ENCODE assay signal across 9 cellular contexts in the genomic region with DNA sequence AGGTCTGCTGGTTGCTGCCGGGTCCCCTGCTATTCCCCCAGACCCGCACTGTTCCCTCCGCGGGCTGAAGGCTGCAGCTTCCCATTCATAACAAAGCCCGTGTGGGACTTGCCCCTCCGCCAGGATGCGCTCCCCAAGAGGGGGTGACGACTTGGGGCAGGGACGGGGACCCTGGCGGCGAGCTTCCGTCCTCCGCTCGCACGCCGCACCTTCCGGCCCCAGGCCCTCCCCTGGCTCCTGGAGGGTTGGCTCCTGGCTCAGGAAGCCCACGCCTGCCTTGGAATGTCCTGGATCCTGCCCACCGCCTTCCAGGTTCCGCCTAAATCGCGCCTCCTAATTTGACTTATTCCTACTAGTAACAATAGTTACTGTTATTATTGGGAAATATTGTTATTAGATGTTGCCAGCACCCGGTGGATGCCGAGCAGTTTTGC. TPM values are rescaled to one million over a fixed set of nuclear protein-coding genes. Genes with fewer than 3 reads are reported as not detected.
A peak's percentile ranks its signal among the peaks of the same experiment; 100 is the strongest.
DNase-seq lines count a peak whose midpoint lies in the region; ATAC-seq, FAIRE-seq and TF ChIP-seq lines count a peak whose summit lies in the region.
"Had no signal": no experiment of that assay in that cellular context is flagged by ENCODE, and none has a peak within 500 bp of the region (broad histone marks: within the 10 kb centered on the region; RNA-seq: fewer than 3 reads in every experiment).

No MANE protein-coding gene starts in this region.

- H3K9me1 ChIP-seq in K562 (ENCODE audit: control insufficient read depth, insufficient read depth, low read length), result no peaks in the 10 kb centered on the region

- no peak for TF ChIP-seq RAD21 in K562 (CRISPR knock-in tag; conservative IDR thresholded peaks at IDR 0.05 in 1 of 2, IDR thresholded peaks at IDR 0.05 in 1 of 2)

- CTCF ChIA-PET in K562 (lab: Yijun Ruan, JAX; ENCODE audit: low intra/inter-chr PET ratio), result no interaction called here

- H3K4me1 ChIP-seq in K562 (replicated peaks in 1 of 2; ENCODE audit: control insufficient read depth in 2 of 2, insufficient read depth in 2 of 2, low read length in 2 of 2), result peaks cover 17 to 29% of the 10 kb centered on the region in 2 experiments; a peak in 4 of 5 replicates

- H2AFZ ChIP-seq in K562 (ENCODE audit: low read depth, low read length), result peak overlapping the region; percentile 90; the same call in 1 of the 2 replicates

- H3K9ac ChIP-seq in SK-N-MC (ENCODE audit: insufficient read length), result peak overlapping the region; percentile 75
- H3K9ac ChIP-seq in K562 (ENCODE audit: insufficient read depth in 1 of 2, low read depth in 2 of 2, low read length in 2 of 2), result peak overlapping the region; percentile 33 to 92; a peak in 3 of 4 replicates

- H4K20me1 ChIP-seq in K562 (replicated peaks; ENCODE audit: control insufficient read depth, insufficient read depth, low read length), result no peaks in the 10 kb centered on the region

- H3K27me3 ChIP-seq in K562 (ENCODE audit: control insufficient read depth in 2 of 2, insufficient read depth in 2 of 2, low read length in 2 of 2), result no peaks in the 10 kb centered on the region

- no peak for TF ChIP-seq CTCF in K562 (IDR thresholded peaks at IDR 0.05 in 2 of 3, conservative IDR thresholded peaks at IDR 0.05 in 1 of 3; ENCODE audit: insufficient read depth in 2 of 3, low read depth in 1 of 3, low read length in 3 of 3)

- DNase-seq in DMS114 treated with DMSO at 0.1 percent for 48 hours (lab: John Stamatoyannopoulos, UW; ENCODE audit: unreplicated experiment) (peak; percentile 21), SK-N-MC (ENCODE audit: low read depth, low spot score) (no peak), K562 (ENCODE audit: extremely low read depth in 1 of 4, low spot score in 3 of 4) (no peak), iPS-NIHi7 (ENCODE audit: extremely low spot score) (peak; percentile 71), COLO829 (ENCODE audit: low spot score) (no peak)
- peak in 3 of 4 experiments; percentile 34 to 46 (median 38) for DNase-seq in stimulated activated CD4-positive, alpha-beta T cell treated with anti-CD3 and anti-CD28 coated beads, Interleukin-1b, Interleukin-23, amount 100 ng/mL, for 24 hours (ENCODE audit: low read depth in 4 of 4, low spot score in 1 of 4)

- FAIRE-seq in K562 (lab: Jason Lieb, UNC), result no peak

- H3K27ac ChIP-seq in SK-N-MC, result peak overlapping the region; percentile 80
- no peak overlapping the region; the same call in 2 of the 3 replicates for H3K27ac ChIP-seq in K562 (ENCODE audit: extremely low read depth, low read depth, low read length)

- intact Hi-C loops in K562 (cut with micrococcal nuclease), result no loop called here

- WGBS in K562 (ENCODE audit: insufficient coverage, low coverage, missing lambda C conversion rate), result 70% methylated on average over 20 of the region's 24 CpGs

- peak overlapping the region; percentile 99 for H3K4me3 ChIP-seq in SK-N-MC
- H3K4me3 ChIP-seq in K562, result peak overlapping the region; percentile 98

- no peak for TF ChIP-seq EP300 in K562 (IDR thresholded peaks at IDR 0.05; ENCODE audit: low read length)

- H3K36me3 ChIP-seq in SK-N-MC (ENCODE audit: insufficient read depth, low read length), result no peaks in the 10 kb centered on the region
- H3K36me3 ChIP-seq in K562 (ENCODE audit: control insufficient read depth, insufficient read depth, low read length), result peaks cover 4% of the 10 kb centered on the region; the same call in 1 of the 3 replicates

- BruUV-seq in K562 (replicated peaks; lab: Mats Ljungman, UMichigan), result no TSS peak

- TF ChIP-seq POLR2A in K562 (conservative IDR thresholded peaks at IDR 0.05), result no peak

- in situ Hi-C loops in K562 (cut with MboI), result loop anchor here (5.0 kb wide), 1 partner anchor 73 kb away; no protein-coding TSS in a partner anchor

- ATAC-seq in HG02852 (IDR thresholded peaks at IDR 0.05; ENCODE audit: unreplicated experiment) (peak; percentile 17), K562 (no peak), HG03460 (IDR thresholded peaks at IDR 0.05; ENCODE audit: unreplicated experiment) (no peak)

- peaks cover 35% of the 10 kb centered on the region for H3K79me2 ChIP-seq in K562 (ENCODE audit: control insufficient read depth, insufficient read depth, low read length)

- POLR2A ChIA-PET in K562 (lab: Yijun Ruan, JAX), result interaction anchor here (0.6 to 1.5 kb wide), 3 partner anchors 32 to 198 kb away, joined by 3 read pairs; no protein-coding TSS in a partner anchor

- peak overlapping the region; percentile 85 for H3K4me2 ChIP-seq in K562 (ENCODE audit: insufficient read depth, low read length)

- H3K9me3 ChIP-seq in SK-N-MC (ENCODE audit: low read depth, low read length) (no peaks in the 10 kb centered on the region), K562 (replicated peaks; ENCODE audit: control insufficient read depth, insufficient read depth, low read depth, low read length) (no peaks in the 10 kb centered on the region)

TF ChIP-seq in K562, 482 proteins besides CTCF, POLR2A, EP300 and RAD21 (continues in another document):
- TF ChIP-seq, protein P1, sequence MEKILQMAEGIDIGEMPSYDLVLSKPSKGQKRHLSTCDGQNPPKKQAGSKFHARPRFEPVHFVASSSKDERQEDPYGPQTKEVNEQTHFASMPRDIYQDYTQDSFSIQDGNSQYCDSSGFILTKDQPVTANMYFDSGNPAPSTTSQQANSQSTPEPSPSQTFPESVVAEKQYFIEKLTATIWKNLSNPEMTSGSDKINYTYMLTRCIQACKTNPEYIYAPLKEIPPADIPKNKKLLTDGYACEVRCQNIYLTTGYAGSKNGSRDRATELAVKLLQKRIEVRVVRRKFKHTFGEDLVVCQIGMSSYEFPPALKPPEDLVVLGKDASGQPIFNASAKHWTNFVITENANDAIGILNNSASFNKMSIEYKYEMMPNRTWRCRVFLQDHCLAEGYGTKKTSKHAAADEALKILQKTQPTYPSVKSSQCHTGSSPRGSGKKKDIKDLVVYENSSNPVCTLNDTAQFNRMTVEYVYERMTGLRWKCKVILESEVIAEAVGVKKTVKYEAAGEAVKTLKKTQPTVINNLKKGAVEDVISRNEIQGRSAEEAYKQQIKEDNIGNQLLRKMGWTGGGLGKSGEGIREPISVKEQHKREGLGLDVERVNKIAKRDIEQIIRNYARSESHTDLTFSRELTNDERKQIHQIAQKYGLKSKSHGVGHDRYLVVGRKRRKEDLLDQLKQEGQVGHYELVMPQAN (IDR thresholded peaks at IDR 0.05; ENCODE audit: borderline replicate concordance), result no peak

RNA-seq across cellular contexts. Expression of a gene that starts 1.1 kb away (rescaled TPM):
- total RNA-seq in K562 (2011; cell fraction: chromatin; rRNA removed; ENCODE audit: low replicate concordance), result 12.1 and 23.1 TPM in 2 replicates
- 12.4 and 13.3 TPM in 2 replicates for total RNA-seq in K562 (2011; cell fraction: nucleolus; rRNA removed)
- 11.0 and 16.1 TPM in 2 replicates for total RNA-seq in K562 (2011; cell fraction: nucleoplasm; rRNA removed)
- total RNA-seq in K562 (2014; rRNA removed) (27.7 and 28.8 TPM in 2 replicates), K562 (2014; rRNA removed; fragmentation: Illumina TruSeq; extraction: Trizol) (5.6 and 7.7 TPM in 2 replicates), K562 (2015; rRNA removed; fragmentation: Illumina TruSeq; extraction: Trizol) (16.2 and 16.9 TPM in 2 replicates), K562 (2021) (31.2 and 32.8 TPM in 2 replicates)
- polyA plus RNA-seq in K562 (2011; rRNA removed) (8.5 and 15.3 TPM in 2 replicates), K562 (2014; fragmentation: Illumina TruSeq; extraction: Trizol) (10.6 and 13.6 TPM in 2 replicates), K562 (2014; fragmentation: Nextera tagmentation; extraction: Ambion mirVana) (under 1 TPM; 0.10 to 0.11 TPM), K562 (2014; rRNA removed) (19.8 and 22.6 TPM in 2 replicates)
- polyA plus RNA-seq in K562 (2011; cell fraction: cytosol; rRNA removed), result 8.1 and 15.3 TPM in 2 replicates
- polyA plus RNA-seq in K562 (2011; cell fraction: nucleus; rRNA removed), result 12.2 and 17.2 TPM in 2 replicates
- polyA plus RNA-seq in K562 (2012), result 15.9 and 19.7 TPM in 2 replicates
- polyA minus RNA-seq in K562 (2011; rRNA and poly(A)+ RNA removed), result 14.2 and 15.3 TPM in 2 replicates
- polyA minus RNA-seq in K562 (2011; cell fraction: cytosol; rRNA and poly(A)+ RNA removed), result 15.2 and 18.3 TPM in 2 replicates
- 5.0 and 8.7 TPM in 2 replicates for polyA minus RNA-seq in K562 (2011; cell fraction: nucleus; rRNA and poly(A)+ RNA removed)

RNA-seq across cellular contexts. Expression of a gene that starts 32.0 kb away (rescaled TPM):
- total RNA-seq in K562 (2011; cell fraction: chromatin; rRNA removed; ENCODE audit: low replicate concordance), result not detected in 2 replicates
- total RNA-seq in K562 (2011; cell fraction: nucleolus; rRNA removed), result not detected in 2 replicates
- not detected in 2 replicates for total RNA-seq in K562 (2011; cell fraction: nucleoplasm; rRNA removed)
- total RNA-seq in K562 (2014; rRNA removed) (not detected in 2 replicates), K562 (2014; rRNA removed; fragmentation: Illumina TruSeq; extraction: Trizol) (not detected in 2 replicates), K562 (2015; rRNA removed; fragmentation: Illumina TruSeq; extraction: Trizol) (not detected in 2 replicates), K562 (2021) (not detected in 2 replicates)
- polyA plus RNA-seq in K562 (2011; rRNA removed) (0.01 TPM in 1 of 2 replicates, not detected in the other), K562 (2014; fragmentation: Illumina TruSeq; extraction: Trizol) (not detected in 2 replicates), K562 (2014; fragmentation: Nextera tagmentation; extraction: Ambion mirVana) (not detected), K562 (2014; rRNA removed) (not detected in 2 replicates)
- polyA plus RNA-seq in K562 (2011; cell fraction: cytosol; rRNA removed), result 0.01 and 0.03 TPM in 2 replicates
- polyA plus RNA-seq in K562 (2011; cell fraction: nucleus; rRNA removed), result not detected in 2 replicates
- polyA plus RNA-seq in K562 (2012), result not detected in 2 replicates
- not detected in 2 replicates for polyA minus RNA-seq in K562 (2011; rRNA and poly(A)+ RNA removed)
- polyA minus RNA-seq in K562 (2011; cell fraction: cytosol; rRNA and poly(A)+ RNA removed), result not detected in 2 replicates
- not detected in 2 replicates for polyA minus RNA-seq in K562 (2011; cell fraction: nucleus; rRNA and poly(A)+ RNA removed)
- total RNA-seq: activated naive CD4-positive, alpha-beta T cell treated with anti-CD3 and anti-CD28 coated beads, Interleukin-2, amount 50 U/mL, for 72 hours had no signal

RNA-seq across cellular contexts. Expression of a gene that starts 42.0 kb away (rescaled TPM):
- total RNA-seq in K562 (2011; cell fraction: chromatin; rRNA removed; ENCODE audit: low replicate concordance), result 2.1 and 6.1 TPM in 2 replicates
- total RNA-seq in K562 (2011; cell fraction: nucleolus; rRNA removed), result 3.8 and 4.2 TPM in 2 replicates
- total RNA-seq in K562 (2011; cell fraction: nucleoplasm; rRNA removed), result 2.9 and 3.6 TPM in 2 replicates
- 0.91 and 1.4 TPM in 2 replicates for total RNA-seq in K562 (2014; rRNA removed)
- total RNA-seq in K562 (2014; rRNA removed; fragmentation: Illumina TruSeq; extraction: Trizol), result 0.10 and 0.11 TPM in 2 replicates
- 0.33 and 0.68 TPM in 2 replicates for total RNA-seq in K562 (2015; rRNA removed; fragmentation: Illumina TruSeq; extraction: Trizol)
- 7.6 and 9.0 TPM in 2 replicates for total RNA-seq in K562 (2021)
- 0.57 and 1.0 TPM in 2 replicates for polyA plus RNA-seq in K562 (2011; rRNA removed)
- 1.0 and 2.2 TPM in 2 replicates for polyA plus RNA-seq in K562 (2011; cell fraction: cytosol; rRNA removed)
- polyA plus RNA-seq in K562 (2011; cell fraction: nucleus; rRNA removed), result 2.8 and 4.9 TPM in 2 replicates
- 6.8 and 7.9 TPM in 2 replicates for polyA plus RNA-seq in K562 (2012)
- 2.2 and 5.8 TPM in 2 replicates for polyA plus RNA-seq in K562 (2014; fragmentation: Illumina TruSeq; extraction: Trizol)
- under 1 TPM; 0.10 to 0.25 TPM for polyA plus RNA-seq in K562 (2014; fragmentation: Nextera tagmentation; extraction: Ambion mirVana)
- 2.3 and 2.9 TPM in 2 replicates for polyA plus RNA-seq in K562 (2014; rRNA removed)
- polyA minus RNA-seq in K562 (2011; rRNA and poly(A)+ RNA removed), result 0.27 and 0.32 TPM in 2 replicates
- 3.3 and 4.6 TPM in 2 replicates for polyA minus RNA-seq in K562 (2011; cell fraction: cytosol; rRNA and poly(A)+ RNA removed)
- 1.00 and 1.1 TPM in 2 replicates for polyA minus RNA-seq in K562 (2011; cell fraction: nucleus; rRNA and poly(A)+ RNA removed)

Comparison
In these comparisons a context has a peak if more than half of its experiments do, and no peak if none do; other contexts are left out.
1. DNase-seq: peak in DMS114 treated with DMSO at 0.1 percent for 48 hours (single experiment), iPS-NIHi7 (single experiment) and stimulated activated CD4-positive, alpha-beta T cell treated with anti-CD3 and anti-CD28 coated beads, Interleukin-1b, Interleukin-23, amount 100 ng/mL, for 24 hours (3 of 4); none in SK-N-MC (single experiment), K562 (0 of 4) and COLO829 (single experiment).